In genomic region chr5:171337207-171337562, GRCh38 we compare ENCODE assay signal across 10 cellular contexts. TPM values are rescaled to one million over a fixed set of nuclear protein-coding genes. Genes with fewer than 3 reads are reported as not detected.
DNase-seq lines count a peak whose midpoint lies in the region; ATAC-seq and TF ChIP-seq lines count a peak whose summit lies in the region.
"Had no signal": no experiment of that assay in that cellular context is flagged by ENCODE, and none has a peak within 500 bp of the region (broad histone marks: within the 10 kb centered on the region; RNA-seq: fewer than 3 reads in every experiment).

No MANE protein-coding gene starts in this region.

- no peaks in the 10 kb centered on the region for H3K4me1 ChIP-seq in smooth muscle cell (ENCODE audit: low read depth)

- 75% methylated on average over 11 of the region's 11 CpGs for WGBS in smooth muscle cell (ENCODE audit: low lambda C conversion rate)

- H3K4me1 Mint-ChIP-seq in activated CD4-positive, alpha-beta T cell treated with anti-CD3 and anti-CD28 coated beads for 36 hours = peaks cover 3% of the 10 kb centered on the region
- H3K4me1 Mint-ChIP-seq in activated CD8-positive, alpha-beta T cell treated with anti-CD3 and anti-CD28 coated beads for 36 hours (ENCODE audit: low read depth) = peaks cover 10% of the 10 kb centered on the region

- no peaks in the 10 kb centered on the region for H3K36me3 Mint-ChIP-seq in activated CD4-positive, alpha-beta T cell treated with anti-CD3 and anti-CD28 coated beads for 36 hours (ENCODE audit: low read depth)
- H3K36me3 Mint-ChIP-seq in activated CD8-positive, alpha-beta T cell treated with anti-CD3 and anti-CD28 coated beads for 36 hours (ENCODE audit: low read depth) = no peaks in the 10 kb centered on the region
- H3K36me3 Mint-ChIP-seq: activated naive CD4-positive, alpha-beta T cell treated with anti-CD3 and anti-CD28 coated beads, Interleukin-2, amount 50 U/mL, for 72 hours had no signal

- no peaks in the 10 kb centered on the region for H3K9me3 Mint-ChIP-seq in activated CD4-positive, alpha-beta T cell treated with anti-CD3 and anti-CD28 coated beads for 36 hours (ENCODE audit: low read depth)
- H3K9me3 Mint-ChIP-seq in activated CD8-positive, alpha-beta T cell treated with anti-CD3 and anti-CD28 coated beads for 36 hours = no peaks in the 10 kb centered on the region
- H3K9me3 Mint-ChIP-seq: activated naive CD4-positive, alpha-beta T cell treated with anti-CD3 and anti-CD28 coated beads, Interleukin-2, amount 50 U/mL, for 72 hours; T-helper 1 cell treated with Interleukin-12 subunit alpha and Interleukin-12 subunit beta and Interleukin-4 antibody, amounts not matched to agents 30 μg/mL and 1 μg/mL, for 36 hours had no signal

- H3K27me3 Mint-ChIP-seq in activated CD4-positive, alpha-beta T cell treated with anti-CD3 and anti-CD28 coated beads for 36 hours = peaks cover 25% of the 10 kb centered on the region
- H3K27me3 Mint-ChIP-seq in activated CD8-positive, alpha-beta T cell treated with anti-CD3 and anti-CD28 coated beads for 36 hours = peaks cover 32% of the 10 kb centered on the region

- POLR2A ChIA-PET in activated CD4-positive, alpha-beta T cell treated with anti-CD3 and anti-CD28 coated beads for 36 hours (lab: Charles Lee) = no interaction called here
- POLR2A ChIA-PET in activated CD8-positive, alpha-beta T cell treated with anti-CD3 and anti-CD28 coated beads for 36 hours (lab: Charles Lee) = interaction anchor here (0.6 kb wide), 1 partner anchor 307 kb away, joined by 3 read pairs; no protein-coding TSS in a partner anchor

- no peak for ATAC-seq in activated CD4-positive, alpha-beta T cell treated with anti-CD3 and anti-CD28 coated beads for 36 hours
- ATAC-seq in activated CD8-positive, alpha-beta T cell treated with anti-CD3 and anti-CD28 coated beads for 36 hours = no peak

- no peak overlapping the region for H3K27ac Mint-ChIP-seq in activated CD4-positive, alpha-beta T cell treated with anti-CD3 and anti-CD28 coated beads for 36 hours
- H3K27ac Mint-ChIP-seq in activated CD8-positive, alpha-beta T cell treated with anti-CD3 and anti-CD28 coated beads for 36 hours = no peak overlapping the region
- H3K27ac Mint-ChIP-seq: activated naive CD4-positive, alpha-beta T cell treated with anti-CD3 and anti-CD28 coated beads, Interleukin-2, amount 50 U/mL, for 72 hours; T-helper 1 cell treated with Interleukin-12 subunit alpha and Interleukin-12 subunit beta and Interleukin-4 antibody, amounts not matched to agents 30 μg/mL and 1 μg/mL, for 36 hours had no signal

- H3K9ac ChIP-seq in smooth muscle cell (ENCODE audit: low read depth) = no peak overlapping the region

- H3K4me2 ChIP-seq in smooth muscle cell = peak overlapping the region; percentile 76

- no peak for TF ChIP-seq CTCF in activated CD8-positive, alpha-beta T cell treated with anti-CD3 and anti-CD28 coated beads for 36 hours (IDR thresholded peaks at IDR 0.05)
- TF ChIP-seq CTCF in fibroblast of villous mesenchyme (IDR thresholded peaks at IDR 0.05; ENCODE audit: insufficient read depth, low read depth, low read length) (no peak), smooth muscle cell (IDR thresholded peaks at IDR 0.05; ENCODE audit: borderline replicate concordance, insufficient read depth, poor library complexity, severe bottlenecking) (no peak)

- peaks cover 43% of the 10 kb centered on the region for H3K27me3 ChIP-seq in smooth muscle cell (ENCODE audit: low read depth)

- no peak overlapping the region for H3K27ac ChIP-seq in smooth muscle cell (ENCODE audit: low read depth)

- no peaks in the 10 kb centered on the region for H4K20me1 ChIP-seq in smooth muscle cell (ENCODE audit: low read depth)

- no peak overlapping the region for H2AFZ ChIP-seq in smooth muscle cell (ENCODE audit: low read depth)

- no peaks in the 10 kb centered on the region for H3K79me2 ChIP-seq in smooth muscle cell (ENCODE audit: low read depth)

- no peaks in the 10 kb centered on the region for H3F3A ChIP-seq in smooth muscle cell (ENCODE audit: low read depth)

- H3K4me3 ChIP-seq in fibroblast of villous mesenchyme (ENCODE audit: low read depth, low read length) (peak overlapping the region; percentile 65), smooth muscle cell (peak overlapping the region; percentile 34)

- intact Hi-C loops in activated CD4-positive, alpha-beta T cell treated with anti-CD3 and anti-CD28 coated beads for 36 hours (cut with DNase I, micrococcal nuclease) = loop anchor here (1.0 to 5.0 kb wide), 5 partner anchors 24 to 698 kb away; no protein-coding TSS in a partner anchor
- intact Hi-C loops in activated CD8-positive, alpha-beta T cell treated with anti-CD3 and anti-CD28 coated beads for 36 hours (cut with micrococcal nuclease) = loop anchor here (1.0 to 10.0 kb wide), 2 partner anchors 130 to 592 kb away; no protein-coding TSS in a partner anchor

- CTCF ChIA-PET in activated CD4-positive, alpha-beta T cell treated with anti-CD3 and anti-CD28 coated beads for 36 hours (lab: Charles Lee) = interaction anchor here (0.7 to 3.4 kb wide), 5 partner anchors 20 to 350 kb away, joined by 3 to 14 read pairs (median 5); no protein-coding TSS in a partner anchor
- CTCF ChIA-PET in activated CD8-positive, alpha-beta T cell treated with anti-CD3 and anti-CD28 coated beads for 36 hours (lab: Charles Lee) = interaction anchor here (0.9 to 1.5 kb wide), 4 partner anchors 10 to 134 kb away, joined by 3 to 11 read pairs (median 3); no protein-coding TSS in a partner anchor

- no peaks in the 10 kb centered on the region for H3K36me3 ChIP-seq in smooth muscle cell (ENCODE audit: low read depth)

- no peak for DNase-seq in activated CD4-positive, alpha-beta T cell treated with anti-CD3 and anti-CD28 coated beads for 36 hours
- DNase-seq in activated CD4-positive, alpha-beta T cell treated with anti-CD3 and anti-CD28 coated beads, Interleukin-2, amount 50 U/mL, for 48 hours = no peak
- no peak for DNase-seq in activated CD8-positive, alpha-beta T cell treated with anti-CD3 and anti-CD28 coated beads for 36 hours
- no peak for DNase-seq in fibroblast of villous mesenchyme (ENCODE audit: low read depth)
- DNase-seq in smooth muscle cell (lab: John Stamatoyannopoulos, UW; ENCODE audit: unreplicated experiment) = no peak
- DNase-seq in AG08395 (ENCODE audit: low spot score) = no peak
- no peak for DNase-seq in DMS79 treated with DMSO at 0.1 percent for 48 hours (lab: John Stamatoyannopoulos, UW)
- no peak for DNase-seq in NCI-H510A (lab: John Stamatoyannopoulos, UW)

- peak overlapping the region; percentile 39 for H3K4me3 Mint-ChIP-seq in activated CD4-positive, alpha-beta T cell treated with anti-CD3 and anti-CD28 coated beads for 36 hours
- H3K4me3 Mint-ChIP-seq in activated CD8-positive, alpha-beta T cell treated with anti-CD3 and anti-CD28 coated beads for 36 hours = peak overlapping the region; percentile 55
- H3K4me3 Mint-ChIP-seq: T-helper 1 cell treated with Interleukin-12 subunit alpha and Interleukin-12 subunit beta and Interleukin-4 antibody, amounts not matched to agents 30 μg/mL and 1 μg/mL, for 36 hours had no signal

- H3K9me3 ChIP-seq in smooth muscle cell (replicated peaks; ENCODE audit: low read depth) = no peaks in the 10 kb centered on the region

RNA-seq across cellular contexts. Expression of gene TLX3, which starts 28.1 kb away (rescaled TPM):
- total RNA-seq in activated CD4-positive, alpha-beta T cell treated with anti-CD3 and anti-CD28 coated beads for 36 hours = not detected
- not detected for total RNA-seq in activated CD8-positive, alpha-beta T cell treated with anti-CD3 and anti-CD28 coated beads for 36 hours
- not detected in 2 replicates for total RNA-seq in fibroblast of villous mesenchyme
- total RNA-seq in smooth muscle cell = not detected in 2 replicates
- 0.10 TPM in 1 of 2 replicates, not detected in the other for polyA plus RNA-seq in smooth muscle cell
- total RNA-seq: activated naive CD4-positive, alpha-beta T cell treated with anti-CD3 and anti-CD28 coated beads, Interleukin-2, amount 50 U/mL, for 72 hours had no signal

RNA-seq across cellular contexts. Expression of gene NPM1, which starts 50.5 kb away (rescaled TPM):
- total RNA-seq in activated CD4-positive, alpha-beta T cell treated with anti-CD3 and anti-CD28 coated beads for 36 hours = 1,000 to 10,000 TPM; 3,156 to 3,905 TPM
- total RNA-seq in activated CD8-positive, alpha-beta T cell treated with anti-CD3 and anti-CD28 coated beads for 36 hours = 1,000 to 10,000 TPM; 3,203 to 3,498 TPM
- total RNA-seq in fibroblast of villous mesenchyme = 926 and 1,000 TPM in 2 replicates
- 856 and 2,459 TPM in 2 replicates for total RNA-seq in smooth muscle cell
- polyA plus RNA-seq in smooth muscle cell = 330 and 360 TPM in 2 replicates
